1 cellular context compared by ENCODE assay signal in genomic region chr13:27353166-27353583, GRCh38.
TF ChIP-seq lines count a peak whose summit lies in the region.

No MANE protein-coding gene starts in this region.

TF ChIP-seq in HepG2, 621 proteins besides CTCF, POLR2A, EP300 and RAD21 (continued from another document):
- no peak for TF ChIP-seq ZNF407 (CRISPR knock-in tag; IDR thresholded peaks at IDR 0.05; ENCODE audit: not compliant biosample characterization)
- TF ChIP-seq FOSL2 (CRISPR knock-in tag; IDR thresholded peaks at IDR 0.05): peak; percentile 45; the same call in 1 of the 2 replicates
- TF ChIP-seq RNF219 (CRISPR knock-in tag; IDR thresholded peaks at IDR 0.05): no peak
- TF ChIP-seq ZNF260 (CRISPR knock-in tag; IDR thresholded peaks at IDR 0.05; ENCODE audit: borderline replicate concordance, low read depth): no peak
- TF ChIP-seq ZNF225 (CRISPR knock-in tag; IDR thresholded peaks at IDR 0.05): no peak
- TF ChIP-seq YY1 (IDR thresholded peaks at IDR 0.05; ENCODE audit: insufficient read depth, insufficient replicate concordance, low read depth, low read length): no peak
TF ChIP-seq in HepG2: peak in this region for 4.
